In genomic region chr7:136618788-136619187, GRCh38 we compare ENCODE assay signal across 26 cellular contexts.
DNase-seq lines count a peak whose midpoint lies in the region; FAIRE-seq and TF ChIP-seq lines count a peak whose summit lies in the region.
"Had no signal": no experiment of that assay in that cellular context is flagged by ENCODE, and none has a peak within 500 bp of the region (broad histone marks: within the 10 kb centered on the region; RNA-seq: fewer than 3 reads in every experiment).

No MANE protein-coding gene starts in this region.

- H3K79me1 ChIP-seq in H1 (ENCODE audit: low read depth, low read length), result no peaks in the 10 kb centered on the region

- CTCF ChIA-PET in H1 (lab: Charles Lee; ENCODE audit: partially characterized antibody), result interaction anchor here (0.7 kb wide), 1 partner anchor 509 kb away, joined by 3 read pairs; no protein-coding TSS in a partner anchor

- H3K4me3 ChIP-seq in H1 (ENCODE audit: extremely low read depth in 1 of 4, insufficient read depth in 2 of 4, low read depth in 3 of 4, low read length in 4 of 4) (no peak overlapping the region), neural progenitor cell (no peak overlapping the region), breast epithelium (no peak overlapping the region)
- H3K4me3 ChIP-seq: BLaER1, GM12878 had no signal

- no peak overlapping the region for H3K4me3 Mint-ChIP-seq in neural progenitor cell
- H3K4me3 Mint-ChIP-seq: CD14-positive monocyte; CD4-positive, alpha-beta memory T cell; CD4-positive, CD25-positive, alpha-beta regulatory T cell; CD8-positive, alpha-beta memory T cell had no signal

- H3K9me3 ChIP-seq in H1 (ENCODE audit: insufficient read depth in 2 of 2, low read depth in 1 of 2, low read length in 1 of 2) (no peaks in the 10 kb centered on the region), neural progenitor cell (ENCODE audit: low read depth) (no peaks in the 10 kb centered on the region), breast epithelium (peaks cover 0 to under 1% of the 10 kb centered on the region in 2 donors)
- H3K9me3 ChIP-seq: BE2C, BLaER1 had no signal

- H3K56ac ChIP-seq in H1 (replicated peaks; ENCODE audit: insufficient read length, low read depth, low read length), result no peak overlapping the region

- H3K27me3 Mint-ChIP-seq in neural progenitor cell (ENCODE audit: insufficient read depth, low read depth), result no peaks in the 10 kb centered on the region
- H3K27me3 Mint-ChIP-seq: CD4-positive, alpha-beta memory T cell; CD4-positive, CD25-positive, alpha-beta regulatory T cell; CD8-positive, alpha-beta memory T cell had no signal

- no peak overlapping the region for H2BK5ac ChIP-seq in H1 (ENCODE audit: low read depth, low read length)

- H3K27ac Mint-ChIP-seq in neural progenitor cell, result no peak overlapping the region
- H3K27ac Mint-ChIP-seq: CD14-positive monocyte; CD4-positive, alpha-beta memory T cell; CD4-positive, CD25-positive, alpha-beta regulatory T cell; CD8-positive, alpha-beta memory T cell had no signal

- H3K36me3 ChIP-seq in H1 (ENCODE audit: control insufficient read depth in 2 of 4, insufficient read depth in 4 of 4, low read length in 3 of 4), result no peaks in the 10 kb centered on the region
- H3K36me3 ChIP-seq in neural progenitor cell, result no peaks in the 10 kb centered on the region
- H3K36me3 ChIP-seq in breast epithelium, result no peaks in the 10 kb centered on the region
- H3K36me3 ChIP-seq: BE2C, BLaER1 had no signal

- no peaks in the 10 kb centered on the region for H3K4me1 ChIP-seq in H1 (replicated peaks in 1 of 4; ENCODE audit: control insufficient read depth in 3 of 4, insufficient read depth in 4 of 4, low read length in 3 of 4)
- H3K4me1 ChIP-seq in neural progenitor cell, result peaks cover 13% of the 10 kb centered on the region
- H3K4me1 ChIP-seq in breast epithelium, result no peaks in the 10 kb centered on the region
- H3K4me1 ChIP-seq: BE2C, BLaER1 had no signal

- no peak overlapping the region for H3K27ac ChIP-seq in H1 (ENCODE audit: low read depth, low read length)
- H3K27ac ChIP-seq in neural progenitor cell, result no peak overlapping the region
- H3K27ac ChIP-seq in breast epithelium, result no peak overlapping the region
- H3K27ac ChIP-seq: BLaER1 had no signal

- no peaks in the 10 kb centered on the region for H3K23me2 ChIP-seq in H1 (ENCODE audit: low read depth, low read length)

- H3K9ac ChIP-seq in H1 (replicated peaks in 1 of 4; ENCODE audit: extremely low read depth in 1 of 4, low read depth in 3 of 4, low read length in 3 of 4) (no peak overlapping the region), neural progenitor cell (no peak overlapping the region)
- H3K9ac ChIP-seq: BLaER1 had no signal

- no peak for TF ChIP-seq RAD21 in H1 (IDR thresholded peaks at IDR 0.05 in 1 of 2, conservative IDR thresholded peaks at IDR 0.05 in 1 of 2; ENCODE audit: low read depth in 2 of 2, low read length in 2 of 2)

- H2AK5ac ChIP-seq in H1 (ENCODE audit: low read depth, low read length), result no peak overlapping the region

- no peak overlapping the region for H3K14ac ChIP-seq in H1 (ENCODE audit: insufficient read length)

- TF ChIP-seq CTCF in H1 (IDR thresholded peaks at IDR 0.05; ENCODE audit: control extremely low read depth in 1 of 3, insufficient read depth in 1 of 3, low read depth in 1 of 3, low read length in 3 of 3), result no peak
- TF ChIP-seq CTCF in neural progenitor cell (IDR thresholded peaks at IDR 0.05), result no peak
- no peak for TF ChIP-seq CTCF in breast epithelium (IDR thresholded peaks at IDR 0.05)

- DNase-seq in LHCN-M2 (ENCODE audit: low read depth) (peak; percentile 32), H1 (ENCODE audit: low read depth in 1 of 2, low spot score in 2 of 2) (no peak), neural progenitor cell (ENCODE audit: low spot score) (peak; percentile 57), breast epithelium (ENCODE audit: low spot score in 2 of 2) (no peak), NOMO-1 treated with dmso at 0.1 percent for 144 hours (lab: John Stamatoyannopoulos, UW; ENCODE audit: unreplicated experiment) (no peak)
- DNase-seq: 8988T; ACHN; BE2C; C1 segment of cervical spinal cord; CD4-positive, alpha-beta memory T cell; CD4-positive, CD25-positive, alpha-beta regulatory T cell; CD8-positive, alpha-beta memory T cell; COR-L47; DMS 273 treated with DMSO at 0.1 percent for 48 hours; DMS153; DMS53; DMS79; DND-41; EL; GDM1 had no signal

- H3K27me3 ChIP-seq in H1 (replicated peaks in 1 of 4; ENCODE audit: control insufficient read depth in 3 of 4, extremely low read depth in 1 of 4, insufficient read depth in 3 of 4, low read length in 3 of 4) (peaks cover 0 to 3% (median 2%) of the 10 kb centered on the region in 4 experiments; a peak in 3 of 7 replicates), neural progenitor cell (peaks cover 52% of the 10 kb centered on the region), breast epithelium (no peaks in the 10 kb centered on the region)
- H3K27me3 ChIP-seq: BE2C, BLaER1 had no signal

- POLR2A ChIA-PET in H1 (lab: Charles Lee; ENCODE audit: partially characterized antibody), result no interaction called here

- no peak overlapping the region for H3K18ac ChIP-seq in H1 (ENCODE audit: extremely low read depth, low read length)

- H3K79me2 ChIP-seq in H1 (ENCODE audit: control insufficient read depth in 1 of 2, insufficient read depth in 2 of 2, low read length in 2 of 2) (no peaks in the 10 kb centered on the region), neural progenitor cell (ENCODE audit: low read depth) (no peaks in the 10 kb centered on the region)

- no peak overlapping the region for H4K8ac ChIP-seq in H1 (ENCODE audit: extremely low read depth, insufficient read depth, low read length)

- intact Hi-C loops in breast epithelium (cut with DNase I; ENCODE audit: low total_unique reads), result no loop called here

- H3K9me3 Mint-ChIP-seq in neural progenitor cell, result peaks cover 6% of the 10 kb centered on the region

- TF ChIP-seq EP300 in H1 (IDR thresholded peaks at IDR 0.05; ENCODE audit: borderline replicate concordance in 1 of 2, low read depth in 2 of 2, low read length in 2 of 2), result no peak

- H2AFZ ChIP-seq in H1 (ENCODE audit: low read length) (no peak overlapping the region), neural progenitor cell (replicated peaks) (no peak overlapping the region)

- no peak overlapping the region for H3K23ac ChIP-seq in H1 (ENCODE audit: insufficient read length)

- no peak overlapping the region for H3K4ac ChIP-seq in H1 (replicated peaks; ENCODE audit: insufficient read length, low read depth, low read length)

- peaks cover 11% of the 10 kb centered on the region for H3K4me1 Mint-ChIP-seq in neural progenitor cell
- H3K4me1 Mint-ChIP-seq: CD14-positive monocyte; CD4-positive, alpha-beta memory T cell; CD4-positive, CD25-positive, alpha-beta regulatory T cell; CD8-positive, alpha-beta memory T cell had no signal

- H2BK20ac ChIP-seq in H1 (ENCODE audit: low read length), result no peak overlapping the region

- TF ChIP-seq POLR2A in H1 (IDR thresholded peaks at IDR 0.05; ENCODE audit: control extremely low read depth in 1 of 2, low read depth in 2 of 2, low read length in 2 of 2) (no peak), breast epithelium (IDR thresholded peaks at IDR 0.05) (no peak)

- peaks cover 13% of the 10 kb centered on the region for H3F3A ChIP-seq in neural progenitor cell (ENCODE audit: low read depth)

- peak; percentile 39 for FAIRE-seq in H1 (lab: Jason Lieb, UNC)
- FAIRE-seq: A204.1, GM12878, GM12892, GM18507 had no signal

- no peaks in the 10 kb centered on the region for H3K36me3 Mint-ChIP-seq in neural progenitor cell
- H3K36me3 Mint-ChIP-seq: CD14-positive monocyte; CD4-positive, alpha-beta memory T cell; CD4-positive, CD25-positive, alpha-beta regulatory T cell; CD8-positive, alpha-beta memory T cell had no signal

- H4K20me1 ChIP-seq in H1 (replicated peaks in 1 of 2; ENCODE audit: control insufficient read depth in 1 of 2, insufficient read depth in 2 of 2, low read length in 2 of 2) (no peaks in the 10 kb centered on the region), neural progenitor cell (ENCODE audit: low read depth) (no peaks in the 10 kb centered on the region)
- H4K20me1 ChIP-seq: BLaER1 had no signal

- H3K4me2 ChIP-seq in H1 (ENCODE audit: insufficient read depth in 1 of 2, low read depth in 2 of 2, low read length in 2 of 2), result no peak overlapping the region
- peak overlapping the region; percentile 32 for H3K4me2 ChIP-seq in neural progenitor cell
- H3K4me2 ChIP-seq: BLaER1 had no signal

- no peak overlapping the region for H2BK12ac ChIP-seq in H1 (ENCODE audit: low read depth, low read length)

- H4K5ac ChIP-seq in H1 (ENCODE audit: insufficient read length, low read depth, low read length), result no peak overlapping the region

- no peak overlapping the region for H2BK120ac ChIP-seq in H1 (replicated peaks; ENCODE audit: low read depth, low read length)

- H2BK15ac ChIP-seq in H1 (ENCODE audit: low read length), result no peak overlapping the region

- H4K91ac ChIP-seq in H1 (replicated peaks; ENCODE audit: insufficient read length, low read length), result no peak overlapping the region

TF ChIP-seq in H1, 55 proteins besides CTCF, POLR2A, EP300 and RAD21:
- TF ChIP-seq TAF7 (optimal IDR thresholded peaks at IDR 0.05; ENCODE audit: borderline replicate concordance, low read depth, low read length), result no peak
- TF ChIP-seq E2F6 (IDR thresholded peaks at IDR 0.05), result no peak
- no peak for TF ChIP-seq SP1 (IDR thresholded peaks at IDR 0.05; ENCODE audit: low read depth, low read length)
- no peak for TF ChIP-seq ZNF274 (IDR thresholded peaks at IDR 0.05; ENCODE audit: borderline replicate concordance, extremely low read depth, low read length)
- no peak for TF ChIP-seq MAFK (IDR thresholded peaks at IDR 0.05; ENCODE audit: low read depth, low read length)

Comparison
In these comparisons a context has a peak if more than half of its experiments do, and no peak if none do; other contexts are left out.
1. DNase-seq: peak in LHCN-M2 (single experiment) and neural progenitor cell (single experiment); none in H1 (0 of 2), breast epithelium (0 of 2) and NOMO-1 treated with dmso at 0.1 percent for 144 hours (single experiment).